1 cellular context compared by ENCODE assay signal in genomic region chr7:138008046-138008587, GRCh38.
TF ChIP-seq lines count a peak whose summit lies in the region.

No MANE protein-coding gene starts in this region.

TF ChIP-seq in H1, 55 proteins besides CTCF, POLR2A, EP300 and RAD21:
- TF ChIP-seq CREB1 (IDR thresholded peaks at IDR 0.05), result no peak
- TF ChIP-seq CBX5 (IDR thresholded peaks at IDR 0.05; ENCODE audit: low read depth, low read length), result no peak
- no peak for TF ChIP-seq TAF7 (optimal IDR thresholded peaks at IDR 0.05; ENCODE audit: borderline replicate concordance, low read depth, low read length)
- TF ChIP-seq JUN (IDR thresholded peaks at IDR 0.05; ENCODE audit: low read depth, low read length), result no peak
- no peak for TF ChIP-seq EZH2 (IDR thresholded peaks at IDR 0.05; ENCODE audit: low read depth, low read length, severe bottlenecking)
- TF ChIP-seq ATF3 (IDR thresholded peaks at IDR 0.05; ENCODE audit: insufficient read depth, low read depth, low read length), result no peak
- TF ChIP-seq NANOG (IDR thresholded peaks at IDR 0.05; ENCODE audit: insufficient read depth, low read depth, low read length, poor library complexity, severe bottlenecking), result no peak
- no peak for TF ChIP-seq KDM5A (IDR thresholded peaks at IDR 0.05; ENCODE audit: low read length)
- no peak for TF ChIP-seq TBP (IDR thresholded peaks at IDR 0.05; ENCODE audit: low read depth, low read length)
- no peak for TF ChIP-seq GABPA (IDR thresholded peaks at IDR 0.05; ENCODE audit: borderline replicate concordance, insufficient read depth, low read length)
- no peak for TF ChIP-seq SUZ12 (IDR thresholded peaks at IDR 0.05; ENCODE audit: low read length)
- TF ChIP-seq SRF (IDR thresholded peaks at IDR 0.05; ENCODE audit: low read depth, low read length), result no peak
- TF ChIP-seq EGR1 (IDR thresholded peaks at IDR 0.05; ENCODE audit: borderline replicate concordance, low read depth, low read length), result no peak
- no peak for TF ChIP-seq RBBP5 (IDR thresholded peaks at IDR 0.05; ENCODE audit: borderline replicate concordance, low read depth, low read length)
